ENCODE assay signal across 21 cellular contexts in the genomic region with DNA sequence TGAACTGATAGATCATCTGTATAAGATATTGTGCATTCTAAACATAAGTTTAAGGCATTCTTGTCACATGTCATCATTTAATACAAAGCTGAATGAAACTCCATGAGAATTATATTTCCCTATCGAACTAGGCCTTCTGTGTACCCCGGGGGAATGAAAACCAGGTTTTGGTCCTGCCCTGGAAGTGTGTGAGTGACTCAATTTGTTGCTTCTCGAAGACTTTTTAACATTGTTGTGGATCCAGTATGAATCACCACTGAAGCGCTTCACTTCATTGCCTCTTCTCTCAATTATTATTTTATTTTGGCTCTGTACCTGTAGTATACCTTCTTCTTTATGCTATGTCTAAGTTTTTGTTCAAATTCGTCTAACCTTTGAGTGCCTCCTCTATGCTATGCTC.
DNase-seq lines count a peak whose midpoint lies in the region; ATAC-seq and TF ChIP-seq lines count a peak whose summit lies in the region.
"Had no signal": no experiment of that assay in that cellular context is flagged by ENCODE, and none has a peak within 500 bp of the region (broad histone marks: within the 10 kb centered on the region; RNA-seq: fewer than 3 reads in every experiment).

No MANE protein-coding gene starts in this region.

- peak; percentile 24 for DNase-seq in NCI-H446 treated with DMSO at 0.1 percent for 48 hours (lab: John Stamatoyannopoulos, UW)
- DNase-seq in NCI-H446 (lab: John Stamatoyannopoulos, UW), result no peak
- DNase-seq in PC-3, result peak; percentile 38
- DNase-seq in dedifferentiated amniotic fluid mesenchymal stem cell (ENCODE audit: extremely low spot score), result peak; percentile 48
- DNase-seq in smooth muscle cell (lab: John Stamatoyannopoulos, UW; ENCODE audit: unreplicated experiment), result no peak
- no peak for DNase-seq in ovary
- DNase-seq in GM10266 (ENCODE audit: extremely low spot score), result no peak
- DNase-seq: activated CD4-positive, alpha-beta T cell treated with anti-CD3 and anti-CD28 coated beads, Interleukin-2, amount 10 ng/mL, durations not matched to agents 24 days and 14 days; activated CD8-positive, alpha-beta memory T cell treated with anti-CD3 and anti-CD28 coated beads, Interleukin-2, amount 10 ng/mL, durations not matched to agents 7 days and 5 days; activated naive CD4-positive, alpha-beta T cell treated with anti-CD3 and anti-CD28 coated beads, Interleukin-2, amount 50 U/mL, for 16 hours; aorta; glutamatergic neuron; left colon; naive thymus-derived CD8-positive, alpha-beta T cell; NCI-H187; PC-9; right cardiac atrium; SJCRH30; stomach had no signal

- no peaks in the 10 kb centered on the region for H3F3A ChIP-seq in PC-3 (ENCODE audit: low read length, unreplicated experiment)
- peaks cover 7% of the 10 kb centered on the region for H3F3A ChIP-seq in smooth muscle cell (ENCODE audit: low read depth)

- no peak overlapping the region for H3K4me3 ChIP-seq in PC-3 (ENCODE audit: low read length)
- H3K4me3 ChIP-seq in smooth muscle cell, result no peak overlapping the region
- no peak overlapping the region for H3K4me3 ChIP-seq in ovary
- H3K4me3 ChIP-seq: PC-9, SJCRH30, stomach, tibial nerve had no signal

- no peaks in the 10 kb centered on the region for H3K27me3 ChIP-seq in PC-3 (ENCODE audit: low read length)
- H3K27me3 ChIP-seq in smooth muscle cell (ENCODE audit: low read depth), result no peaks in the 10 kb centered on the region
- H3K27me3 ChIP-seq in ovary, result no peaks in the 10 kb centered on the region
- H3K27me3 ChIP-seq: SJCRH30, stomach, tibial nerve had no signal

- POLR2A ChIA-PET in PC-3 (lab: Charles Lee; ENCODE audit: unreplicated experiment), result no interaction called here

- no peaks in the 10 kb centered on the region for H3K9me2 ChIP-seq in PC-3 (replicated peaks; ENCODE audit: low read length)

- no peak for TF ChIP-seq EP300 in ovary (IDR thresholded peaks at IDR 0.05)

- no peak for TF ChIP-seq CTCF in PC-3 (conservative IDR thresholded peaks at IDR 0.05; ENCODE audit: low read depth, low read length)
- no peak for TF ChIP-seq CTCF in smooth muscle cell (IDR thresholded peaks at IDR 0.05; ENCODE audit: borderline replicate concordance, insufficient read depth, poor library complexity, severe bottlenecking)
- no peak for TF ChIP-seq CTCF in ovary (IDR thresholded peaks at IDR 0.05)
- no peak for TF ChIP-seq CTCF in GM10266 (IDR thresholded peaks at IDR 0.05; ENCODE audit: control insufficient read depth, insufficient read depth, low read depth, missing control alignments)

- no peak overlapping the region for H3K27ac ChIP-seq in PC-3 (ENCODE audit: low read length)
- H3K27ac ChIP-seq in smooth muscle cell (ENCODE audit: low read depth), result peak overlapping the region; percentile 69
- H3K27ac ChIP-seq in ovary, result no peak overlapping the region
- H3K27ac ChIP-seq: PC-9, SJCRH30, stomach, tibial nerve had no signal

- H4K20me1 ChIP-seq in PC-3 (ENCODE audit: low read length), result no peaks in the 10 kb centered on the region
- no peaks in the 10 kb centered on the region for H4K20me1 ChIP-seq in smooth muscle cell (ENCODE audit: low read depth)

- H2AFZ ChIP-seq in PC-3 (ENCODE audit: low read length) (no peak overlapping the region), smooth muscle cell (ENCODE audit: low read depth) (no peak overlapping the region)
- H2AFZ ChIP-seq: PC-9 had no signal

- WGBS in smooth muscle cell (ENCODE audit: low lambda C conversion rate), result 72% methylated on average over 5 of the region's 5 CpGs
- WGBS in ovary, 3 donors, result 91 to 92% (median 91%) methylated on average over 5 of the region's 5 CpGs

- BruUV-seq in PC-3 (replicated peaks; lab: Mats Ljungman, UMichigan), result no TSS peak

- intact Hi-C loops in PC-3 (cut with micrococcal nuclease) (no loop called here), ovary (cut with DNase I) (no loop called here)

- CTCF ChIA-PET in PC-3 (lab: Charles Lee), result no interaction called here

- H3K4me1 ChIP-seq in PC-3 (ENCODE audit: insufficient read depth, low read length) (no peaks in the 10 kb centered on the region; the same call in 1 of the 2 replicates), smooth muscle cell (ENCODE audit: low read depth) (peaks cover 10% of the 10 kb centered on the region), ovary (ENCODE audit: insufficient read depth) (no peaks in the 10 kb centered on the region)
- H3K4me1 ChIP-seq: SJCRH30, stomach, tibial nerve had no signal

- TF ChIP-seq POLR2A in ovary (IDR thresholded peaks at IDR 0.05), result no peak

- H3K4me2 ChIP-seq in PC-3 (ENCODE audit: low read length), result no peak overlapping the region
- H3K4me2 ChIP-seq in smooth muscle cell, result peak overlapping the region; percentile 68
- H3K4me2 ChIP-seq: PC-9 had no signal

- H3K36me3 ChIP-seq in PC-3 (ENCODE audit: low read depth, low read length) (no peaks in the 10 kb centered on the region), smooth muscle cell (ENCODE audit: low read depth) (no peaks in the 10 kb centered on the region), ovary (no peaks in the 10 kb centered on the region)
- H3K36me3 ChIP-seq: SJCRH30, stomach, tibial nerve had no signal

- ATAC-seq in PC-3 (peak; percentile 78), HG03469 (IDR thresholded peaks at IDR 0.05; ENCODE audit: unreplicated experiment) (no peak)
- ATAC-seq: activated CD8-positive, alpha-beta memory T cell treated with anti-CD3 and anti-CD28 coated beads, Interleukin-2, amount 10 ng/mL, durations not matched to agents 7 days and 5 days; left colon; naive thymus-derived CD8-positive, alpha-beta T cell; right cardiac atrium had no signal

- no peaks in the 10 kb centered on the region for H3K79me2 ChIP-seq in PC-3 (ENCODE audit: low read length)
- no peaks in the 10 kb centered on the region for H3K79me2 ChIP-seq in smooth muscle cell (ENCODE audit: low read depth)

- H3K9ac ChIP-seq in PC-3 (ENCODE audit: low read length) (no peak overlapping the region), smooth muscle cell (ENCODE audit: low read depth) (no peak overlapping the region)

- no peaks in the 10 kb centered on the region for H3K9me3 ChIP-seq in PC-3 (ENCODE audit: low read length)
- no peaks in the 10 kb centered on the region for H3K9me3 ChIP-seq in smooth muscle cell (replicated peaks; ENCODE audit: low read depth)
- no peaks in the 10 kb centered on the region for H3K9me3 ChIP-seq in ovary
- H3K9me3 ChIP-seq: SJCRH30, stomach, tibial nerve had no signal

Comparison
In these comparisons a context has a peak if more than half of its experiments do, and no peak if none do; other contexts are left out.
1. DNase-seq: peak in NCI-H446 treated with DMSO at 0.1 percent for 48 hours (single experiment), PC-3 (single experiment) and dedifferentiated amniotic fluid mesenchymal stem cell (single experiment); none in NCI-H446 (0 of 2), smooth muscle cell (single experiment), ovary (0 of 5) and GM10266 (single experiment).